Comparison of ENCODE assay signal across 1 cellular context in genomic region chr10:73117976-73118743, GRCh38.
TF ChIP-seq lines count a peak whose summit lies in the region.

No MANE protein-coding gene starts in this region.

TF ChIP-seq in HEK293, 187 proteins besides CTCF, POLR2A, EP300 and RAD21 (continued from another document and continues in another):
- TF ChIP-seq, protein P1, sequence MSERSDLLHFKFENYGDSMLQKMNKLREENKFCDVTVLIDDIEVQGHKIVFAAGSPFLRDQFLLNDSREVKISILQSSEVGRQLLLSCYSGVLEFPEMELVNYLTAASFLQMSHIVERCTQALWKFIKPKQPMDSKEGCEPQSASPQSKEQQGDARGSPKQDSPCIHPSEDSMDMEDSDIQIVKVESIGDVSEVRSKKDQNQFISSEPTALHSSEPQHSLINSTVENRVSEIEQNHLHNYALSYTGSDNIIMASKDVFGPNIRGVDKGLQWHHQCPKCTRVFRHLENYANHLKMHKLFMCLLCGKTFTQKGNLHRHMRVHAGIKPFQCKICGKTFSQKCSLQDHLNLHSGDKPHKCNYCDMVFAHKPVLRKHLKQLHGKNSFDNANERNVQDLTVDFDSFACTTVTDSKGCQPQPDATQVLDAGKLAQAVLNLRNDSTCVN (tag by site-specific recombination; optimal IDR thresholded peaks at IDR 0.05): no peak
- TF ChIP-seq ZNF521 (tag by site-specific recombination; IDR thresholded peaks at IDR 0.05) (no peak), PRDM10 (tag by site-specific recombination; IDR thresholded peaks at IDR 0.05) (peak; percentile 47), KLF8 (tag by site-specific recombination; IDR thresholded peaks at IDR 0.05) (no peak), KLF16 (tag by site-specific recombination; IDR thresholded peaks at IDR 0.05) (no peak), ZBTB1 (tag by site-specific recombination; IDR thresholded peaks at IDR 0.05) (no peak), BCL11B (tag by site-specific recombination; IDR thresholded peaks at IDR 0.05; ENCODE audit: low read depth) (no peak), ZNF23 (tag by site-specific recombination; IDR thresholded peaks at IDR 0.05; ENCODE audit: borderline replicate concordance) (no peak), ZNF626 (tag by site-specific recombination; IDR thresholded peaks at IDR 0.05) (no peak), ZNF133 (tag by site-specific recombination; IDR thresholded peaks at IDR 0.05) (no peak), ZBTB7A (tag by site-specific recombination; IDR thresholded peaks at IDR 0.05; ENCODE audit: low read depth) (no peak), SCRT2 (tag by site-specific recombination; IDR thresholded peaks at IDR 0.05) (no peak), YY1 (tag by site-specific recombination; IDR thresholded peaks at IDR 0.05) (no peak), ZNF707 (tag by site-specific recombination; IDR thresholded peaks at IDR 0.05) (no peak), ZNF239 (tag by site-specific recombination; IDR thresholded peaks at IDR 0.05) (no peak), SCRT1 (tag by site-specific recombination; IDR thresholded peaks at IDR 0.05; ENCODE audit: borderline replicate concordance) (no peak), ZNF501 (tag by site-specific recombination; IDR thresholded peaks at IDR 0.05) (no peak), GFI1B (tag by site-specific recombination; IDR thresholded peaks at IDR 0.05) (no peak), ZNF830 (tag by site-specific recombination; IDR thresholded peaks at IDR 0.05; ENCODE audit: low read depth) (no peak), ZNF658 (tag by site-specific recombination; IDR thresholded peaks at IDR 0.05) (no peak), PRDM1 (tag by site-specific recombination; IDR thresholded peaks at IDR 0.05) (peak; percentile 29; the same call in 1 of the 2 replicates), ZNF311 (tag by site-specific recombination; IDR thresholded peaks at IDR 0.05; ENCODE audit: borderline replicate concordance) (no peak), ZNF792 (tag by site-specific recombination; IDR thresholded peaks at IDR 0.05) (no peak), ZNF132 (tag by site-specific recombination; IDR thresholded peaks at IDR 0.05; ENCODE audit: borderline replicate concordance) (no peak), PRDM2 (tag by site-specific recombination; IDR thresholded peaks at IDR 0.05; ENCODE audit: borderline replicate concordance) (no peak), ZNF335 (tag by site-specific recombination; conservative IDR thresholded peaks at IDR 0.05) (no peak), ZNF169 (tag by site-specific recombination; IDR thresholded peaks at IDR 0.05) (no peak), ZNF112 (tag by site-specific recombination; IDR thresholded peaks at IDR 0.05) (no peak), ZNF26 (tag by site-specific recombination; IDR thresholded peaks at IDR 0.05) (no peak), KLF7 (tag by site-specific recombination; IDR thresholded peaks at IDR 0.05; ENCODE audit: borderline replicate concordance) (no peak), ZNF155 (tag by site-specific recombination; IDR thresholded peaks at IDR 0.05) (no peak)
- TF ChIP-seq, protein P2, sequence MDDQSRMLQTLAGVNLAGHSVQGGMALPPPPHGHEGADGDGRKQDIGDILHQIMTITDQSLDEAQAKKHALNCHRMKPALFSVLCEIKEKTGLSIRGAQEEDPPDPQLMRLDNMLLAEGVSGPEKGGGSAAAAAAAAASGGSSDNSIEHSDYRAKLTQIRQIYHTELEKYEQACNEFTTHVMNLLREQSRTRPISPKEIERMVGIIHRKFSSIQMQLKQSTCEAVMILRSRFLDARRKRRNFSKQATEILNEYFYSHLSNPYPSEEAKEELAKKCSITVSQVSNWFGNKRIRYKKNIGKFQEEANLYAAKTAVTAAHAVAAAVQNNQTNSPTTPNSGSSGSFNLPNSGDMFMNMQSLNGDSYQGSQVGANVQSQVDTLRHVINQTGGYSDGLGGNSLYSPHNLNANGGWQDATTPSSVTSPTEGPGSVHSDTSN (CRISPR knock-in tag; IDR thresholded peaks at IDR 0.05): no peak
- TF ChIP-seq, protein P3, sequence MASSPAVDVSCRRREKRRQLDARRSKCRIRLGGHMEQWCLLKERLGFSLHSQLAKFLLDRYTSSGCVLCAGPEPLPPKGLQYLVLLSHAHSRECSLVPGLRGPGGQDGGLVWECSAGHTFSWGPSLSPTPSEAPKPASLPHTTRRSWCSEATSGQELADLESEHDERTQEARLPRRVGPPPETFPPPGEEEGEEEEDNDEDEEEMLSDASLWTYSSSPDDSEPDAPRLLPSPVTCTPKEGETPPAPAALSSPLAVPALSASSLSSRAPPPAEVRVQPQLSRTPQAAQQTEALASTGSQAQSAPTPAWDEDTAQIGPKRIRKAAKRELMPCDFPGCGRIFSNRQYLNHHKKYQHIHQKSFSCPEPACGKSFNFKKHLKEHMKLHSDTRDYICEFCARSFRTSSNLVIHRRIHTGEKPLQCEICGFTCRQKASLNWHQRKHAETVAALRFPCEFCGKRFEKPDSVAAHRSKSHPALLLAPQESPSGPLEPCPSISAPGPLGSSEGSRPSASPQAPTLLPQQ (tag by site-specific recombination; IDR thresholded peaks at IDR 0.05): no peak
- TF ChIP-seq, protein P4, sequence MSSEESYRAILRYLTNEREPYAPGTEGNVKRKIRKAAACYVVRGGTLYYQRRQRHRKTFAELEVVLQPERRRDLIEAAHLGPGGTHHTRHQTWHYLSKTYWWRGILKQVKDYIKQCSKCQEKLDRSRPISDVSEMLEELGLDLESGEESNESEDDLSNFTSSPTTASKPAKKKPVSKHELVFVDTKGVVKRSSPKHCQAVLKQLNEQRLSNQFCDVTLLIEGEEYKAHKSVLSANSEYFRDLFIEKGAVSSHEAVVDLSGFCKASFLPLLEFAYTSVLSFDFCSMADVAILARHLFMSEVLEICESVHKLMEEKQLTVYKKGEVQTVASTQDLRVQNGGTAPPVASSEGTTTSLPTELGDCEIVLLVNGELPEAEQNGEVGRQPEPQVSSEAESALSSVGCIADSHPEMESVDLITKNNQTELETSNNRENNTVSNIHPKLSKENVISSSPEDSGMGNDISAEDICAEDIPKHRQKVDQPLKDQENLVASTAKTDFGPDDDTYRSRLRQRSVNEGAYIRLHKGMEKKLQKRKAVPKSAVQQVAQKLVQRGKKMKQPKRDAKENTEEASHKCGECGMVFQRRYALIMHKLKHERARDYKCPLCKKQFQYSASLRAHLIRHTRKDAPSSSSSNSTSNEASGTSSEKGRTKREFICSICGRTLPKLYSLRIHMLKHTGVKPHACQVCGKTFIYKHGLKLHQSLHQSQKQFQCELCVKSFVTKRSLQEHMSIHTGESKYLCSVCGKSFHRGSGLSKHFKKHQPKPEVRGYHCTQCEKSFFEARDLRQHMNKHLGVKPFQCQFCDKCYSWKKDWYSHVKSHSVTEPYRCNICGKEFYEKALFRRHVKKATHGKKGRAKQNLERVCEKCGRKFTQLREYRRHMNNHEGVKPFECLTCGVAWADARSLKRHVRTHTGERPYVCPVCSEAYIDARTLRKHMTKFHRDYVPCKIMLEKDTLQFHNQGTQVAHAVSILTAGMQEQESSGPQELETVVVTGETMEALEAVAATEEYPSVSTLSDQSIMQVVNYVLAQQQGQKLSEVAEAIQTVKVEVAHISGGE (tag by site-specific recombination; conservative IDR thresholded peaks at IDR 0.05; ENCODE audit: low read depth): no peak
- TF ChIP-seq, protein P5, sequence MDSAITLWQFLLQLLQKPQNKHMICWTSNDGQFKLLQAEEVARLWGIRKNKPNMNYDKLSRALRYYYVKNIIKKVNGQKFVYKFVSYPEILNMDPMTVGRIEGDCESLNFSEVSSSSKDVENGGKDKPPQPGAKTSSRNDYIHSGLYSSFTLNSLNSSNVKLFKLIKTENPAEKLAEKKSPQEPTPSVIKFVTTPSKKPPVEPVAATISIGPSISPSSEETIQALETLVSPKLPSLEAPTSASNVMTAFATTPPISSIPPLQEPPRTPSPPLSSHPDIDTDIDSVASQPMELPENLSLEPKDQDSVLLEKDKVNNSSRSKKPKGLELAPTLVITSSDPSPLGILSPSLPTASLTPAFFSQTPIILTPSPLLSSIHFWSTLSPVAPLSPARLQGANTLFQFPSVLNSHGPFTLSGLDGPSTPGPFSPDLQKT (IDR thresholded peaks at IDR 0.05; ENCODE audit: borderline replicate concordance, low read depth, low read length): no peak
- TF ChIP-seq, protein P6, sequence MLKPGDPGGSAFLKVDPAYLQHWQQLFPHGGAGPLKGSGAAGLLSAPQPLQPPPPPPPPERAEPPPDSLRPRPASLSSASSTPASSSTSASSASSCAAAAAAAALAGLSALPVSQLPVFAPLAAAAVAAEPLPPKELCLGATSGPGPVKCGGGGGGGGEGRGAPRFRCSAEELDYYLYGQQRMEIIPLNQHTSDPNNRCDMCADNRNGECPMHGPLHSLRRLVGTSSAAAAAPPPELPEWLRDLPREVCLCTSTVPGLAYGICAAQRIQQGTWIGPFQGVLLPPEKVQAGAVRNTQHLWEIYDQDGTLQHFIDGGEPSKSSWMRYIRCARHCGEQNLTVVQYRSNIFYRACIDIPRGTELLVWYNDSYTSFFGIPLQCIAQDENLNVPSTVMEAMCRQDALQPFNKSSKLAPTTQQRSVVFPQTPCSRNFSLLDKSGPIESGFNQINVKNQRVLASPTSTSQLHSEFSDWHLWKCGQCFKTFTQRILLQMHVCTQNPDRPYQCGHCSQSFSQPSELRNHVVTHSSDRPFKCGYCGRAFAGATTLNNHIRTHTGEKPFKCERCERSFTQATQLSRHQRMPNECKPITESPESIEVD (tag by site-specific recombination; IDR thresholded peaks at IDR 0.05): peak; percentile 55; the same call in 1 of the 2 replicates
